1 cellular context compared by ENCODE assay signal in genomic region chr2:201901770-201902169, GRCh38.
A peak's percentile ranks its signal among the peaks of the same experiment; 100 is the strongest.
TF ChIP-seq lines count a peak whose summit lies in the region.

No MANE protein-coding gene starts in this region.

TF ChIP-seq in K562, 482 proteins besides CTCF, POLR2A, EP300 and RAD21 (continued from another document and continues in another):
- TF ChIP-seq, protein P1, sequence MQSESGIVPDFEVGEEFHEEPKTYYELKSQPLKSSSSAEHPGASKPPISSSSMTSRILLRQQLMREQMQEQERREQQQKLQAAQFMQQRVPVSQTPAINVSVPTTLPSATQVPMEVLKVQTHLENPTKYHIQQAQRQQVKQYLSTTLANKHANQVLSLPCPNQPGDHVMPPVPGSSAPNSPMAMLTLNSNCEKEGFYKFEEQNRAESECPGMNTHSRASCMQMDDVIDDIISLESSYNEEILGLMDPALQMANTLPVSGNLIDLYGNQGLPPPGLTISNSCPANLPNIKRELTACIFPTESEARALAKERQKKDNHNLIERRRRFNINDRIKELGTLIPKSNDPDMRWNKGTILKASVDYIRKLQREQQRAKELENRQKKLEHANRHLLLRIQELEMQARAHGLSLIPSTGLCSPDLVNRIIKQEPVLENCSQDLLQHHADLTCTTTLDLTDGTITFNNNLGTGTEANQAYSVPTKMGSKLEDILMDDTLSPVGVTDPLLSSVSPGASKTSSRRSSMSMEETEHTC (IDR thresholded peaks at IDR 0.05) = peak; percentile 95
- no peak for TF ChIP-seq ZNF518B (CRISPR knock-in tag; IDR thresholded peaks at IDR 0.05)
- no peak for TF ChIP-seq NELFE (IDR thresholded peaks at IDR 0.05; ENCODE audit: insufficient read depth, insufficient read length)
- TF ChIP-seq ZNF143 (CRISPR knock-in tag; IDR thresholded peaks at IDR 0.05) = no peak
- TF ChIP-seq JUNB (CRISPR knock-in tag; conservative IDR thresholded peaks at IDR 0.05) = no peak
- TF ChIP-seq ZNF436 (CRISPR knock-in tag; IDR thresholded peaks at IDR 0.05) = no peak
- TF ChIP-seq STAG1 (CRISPR knock-in tag; IDR thresholded peaks at IDR 0.05; ENCODE audit: borderline replicate concordance) = no peak
- TF ChIP-seq ZNF212 (CRISPR knock-in tag; IDR thresholded peaks at IDR 0.05) = no peak
- peak; percentile 74 to 85; a peak in 3 of 4 replicates for TF ChIP-seq FOXK2 (conservative IDR thresholded peaks at IDR 0.05 in 1 of 2, IDR thresholded peaks at IDR 0.05 in 1 of 2; ENCODE audit: low read depth in 2 of 2)
- peak; percentile 79; the same call in 1 of the 2 replicates for TF ChIP-seq RNF2 (IDR thresholded peaks at IDR 0.05)
- TF ChIP-seq JUND (IDR thresholded peaks at IDR 0.05; ENCODE audit: borderline replicate concordance, low read depth, low read length) = peak; percentile 61; the same call in 1 of the 2 replicates
- TF ChIP-seq JUND (tag; IDR thresholded peaks at IDR 0.05; ENCODE audit: borderline replicate concordance, low read depth, low read length) = no peak; the same call in 2 of the 3 replicates
- no peak for TF ChIP-seq ELF1 (tag; IDR thresholded peaks at IDR 0.05)
- peak; percentile 73 for TF ChIP-seq NCOA1 (IDR thresholded peaks at IDR 0.05; ENCODE audit: low read depth)
- TF ChIP-seq TEAD1 (CRISPR knock-in tag; IDR thresholded peaks at IDR 0.05) = peak in 1 of 2 experiments; percentile 53; a peak in 1 of 4 replicates
- TF ChIP-seq SMAD4 (CRISPR knock-in tag; conservative IDR thresholded peaks at IDR 0.05) = peak; percentile 77
- peak; percentile 27; the same call in 1 of the 2 replicates for TF ChIP-seq EP400 (IDR thresholded peaks at IDR 0.05)
- TF ChIP-seq NFIC (IDR thresholded peaks at IDR 0.05) = peak; percentile 84
- no peak for TF ChIP-seq NONO (IDR thresholded peaks at IDR 0.05; ENCODE audit: low read depth in 2 of 2, low read length in 1 of 2)
- no peak for TF ChIP-seq PRMT5 (CRISPR knock-in tag; IDR thresholded peaks at IDR 0.05)
- TF ChIP-seq TSC22D4 (tag; IDR thresholded peaks at IDR 0.05) = no peak
- no peak for TF ChIP-seq NUFIP1 (IDR thresholded peaks at IDR 0.05; ENCODE audit: partially characterized antibody)
- TF ChIP-seq, protein P2, sequence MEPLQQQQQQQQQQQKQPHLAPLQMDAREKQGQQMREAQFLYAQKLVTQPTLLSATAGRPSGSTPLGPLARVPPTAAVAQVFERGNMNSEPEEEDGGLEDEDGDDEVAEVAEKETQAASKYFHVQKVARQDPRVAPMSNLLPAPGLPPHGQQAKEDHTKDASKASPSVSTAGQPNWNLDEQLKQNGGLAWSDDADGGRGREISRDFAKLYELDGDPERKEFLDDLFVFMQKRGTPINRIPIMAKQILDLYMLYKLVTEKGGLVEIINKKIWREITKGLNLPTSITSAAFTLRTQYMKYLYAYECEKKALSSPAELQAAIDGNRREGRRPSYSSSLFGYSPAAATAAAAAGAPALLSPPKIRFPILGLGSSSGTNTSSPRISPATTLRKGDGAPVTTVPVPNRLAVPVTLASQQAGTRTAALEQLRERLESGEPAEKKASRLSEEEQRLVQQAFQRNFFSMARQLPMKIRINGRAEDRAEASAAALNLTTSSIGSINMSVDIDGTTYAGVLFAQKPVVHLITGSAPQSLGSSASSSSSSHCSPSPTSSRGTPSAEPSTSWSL (CRISPR knock-in tag; IDR thresholded peaks at IDR 0.05; ENCODE audit: borderline replicate concordance) = no peak
- no peak for TF ChIP-seq U2AF1 (optimal IDR thresholded peaks at IDR 0.05; ENCODE audit: low read depth, low read length)
- TF ChIP-seq HDAC3 (IDR thresholded peaks at IDR 0.05; ENCODE audit: borderline replicate concordance, partially characterized antibody) = peak; percentile 80
- TF ChIP-seq KDM1A (IDR thresholded peaks at IDR 0.05) = peak; percentile 77 to 83
- TF ChIP-seq SMARCA4 (IDR thresholded peaks at IDR 0.05) = peak; percentile 94
- TF ChIP-seq CREB3L1 (IDR thresholded peaks at IDR 0.05; ENCODE audit: borderline replicate concordance, low read depth) = 0 out of 2 replicates have a peak, but pooled peaks have one; percentile 40
- TF ChIP-seq PHF8 (IDR thresholded peaks at IDR 0.05; ENCODE audit: borderline replicate concordance, low read length) = no peak
- no peak for TF ChIP-seq ZNF655 (CRISPR knock-in tag; IDR thresholded peaks at IDR 0.05)
- TF ChIP-seq, protein P3, sequence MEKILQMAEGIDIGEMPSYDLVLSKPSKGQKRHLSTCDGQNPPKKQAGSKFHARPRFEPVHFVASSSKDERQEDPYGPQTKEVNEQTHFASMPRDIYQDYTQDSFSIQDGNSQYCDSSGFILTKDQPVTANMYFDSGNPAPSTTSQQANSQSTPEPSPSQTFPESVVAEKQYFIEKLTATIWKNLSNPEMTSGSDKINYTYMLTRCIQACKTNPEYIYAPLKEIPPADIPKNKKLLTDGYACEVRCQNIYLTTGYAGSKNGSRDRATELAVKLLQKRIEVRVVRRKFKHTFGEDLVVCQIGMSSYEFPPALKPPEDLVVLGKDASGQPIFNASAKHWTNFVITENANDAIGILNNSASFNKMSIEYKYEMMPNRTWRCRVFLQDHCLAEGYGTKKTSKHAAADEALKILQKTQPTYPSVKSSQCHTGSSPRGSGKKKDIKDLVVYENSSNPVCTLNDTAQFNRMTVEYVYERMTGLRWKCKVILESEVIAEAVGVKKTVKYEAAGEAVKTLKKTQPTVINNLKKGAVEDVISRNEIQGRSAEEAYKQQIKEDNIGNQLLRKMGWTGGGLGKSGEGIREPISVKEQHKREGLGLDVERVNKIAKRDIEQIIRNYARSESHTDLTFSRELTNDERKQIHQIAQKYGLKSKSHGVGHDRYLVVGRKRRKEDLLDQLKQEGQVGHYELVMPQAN (IDR thresholded peaks at IDR 0.05; ENCODE audit: borderline replicate concordance) = peak; percentile 45; the same call in 1 of the 2 replicates
- TF ChIP-seq, protein P4, sequence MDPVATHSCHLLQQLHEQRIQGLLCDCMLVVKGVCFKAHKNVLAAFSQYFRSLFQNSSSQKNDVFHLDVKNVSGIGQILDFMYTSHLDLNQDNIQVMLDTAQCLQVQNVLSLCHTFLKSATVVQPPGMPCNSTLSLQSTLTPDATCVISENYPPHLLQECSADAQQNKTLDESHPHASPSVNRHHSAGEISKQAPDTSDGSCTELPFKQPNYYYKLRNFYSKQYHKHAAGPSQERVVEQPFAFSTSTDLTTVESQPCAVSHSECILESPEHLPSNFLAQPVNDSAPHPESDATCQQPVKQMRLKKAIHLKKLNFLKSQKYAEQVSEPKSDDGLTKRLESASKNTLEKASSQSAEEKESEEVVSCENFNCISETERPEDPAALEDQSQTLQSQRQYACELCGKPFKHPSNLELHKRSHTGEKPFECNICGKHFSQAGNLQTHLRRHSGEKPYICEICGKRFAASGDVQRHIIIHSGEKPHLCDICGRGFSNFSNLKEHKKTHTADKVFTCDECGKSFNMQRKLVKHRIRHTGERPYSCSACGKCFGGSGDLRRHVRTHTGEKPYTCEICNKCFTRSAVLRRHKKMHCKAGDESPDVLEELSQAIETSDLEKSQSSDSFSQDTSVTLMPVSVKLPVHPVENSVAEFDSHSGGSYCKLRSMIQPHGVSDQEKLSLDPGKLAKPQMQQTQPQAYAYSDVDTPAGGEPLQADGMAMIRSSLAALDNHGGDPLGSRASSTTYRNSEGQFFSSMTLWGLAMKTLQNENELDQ (CRISPR knock-in tag; IDR thresholded peaks at IDR 0.05; ENCODE audit: borderline replicate concordance) = no peak
- TF ChIP-seq CBX2 (IDR thresholded peaks at IDR 0.05; ENCODE audit: insufficient read depth, low read length, poor library complexity, severe bottlenecking) = no peak
- no peak for TF ChIP-seq XRCC5 (IDR thresholded peaks at IDR 0.05; ENCODE audit: low read depth, low read length)
- TF ChIP-seq CTBP1 (IDR thresholded peaks at IDR 0.05; ENCODE audit: borderline replicate concordance) = peak; percentile 78
- TF ChIP-seq, protein P5, sequence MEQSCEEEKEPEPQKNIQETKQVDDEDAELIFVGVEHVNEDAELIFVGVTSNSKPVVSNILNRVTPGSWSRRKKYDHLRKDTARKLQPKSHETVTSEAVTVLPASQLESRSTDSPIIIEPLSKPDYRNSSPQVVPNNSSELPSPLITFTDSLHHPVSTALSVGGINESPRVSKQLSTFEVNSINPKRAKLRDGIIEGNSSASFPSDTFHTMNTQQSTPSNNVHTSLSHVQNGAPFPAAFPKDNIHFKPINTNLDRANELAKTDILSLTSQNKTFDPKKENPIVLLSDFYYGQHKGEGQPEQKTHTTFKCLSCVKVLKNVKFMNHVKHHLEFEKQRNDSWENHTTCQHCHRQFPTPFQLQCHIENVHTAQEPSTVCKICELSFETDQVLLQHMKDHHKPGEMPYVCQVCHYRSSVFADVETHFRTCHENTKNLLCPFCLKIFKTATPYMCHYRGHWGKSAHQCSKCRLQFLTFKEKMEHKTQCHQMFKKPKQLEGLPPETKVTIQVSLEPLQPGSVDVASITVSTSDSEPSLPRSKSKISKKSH (CRISPR knock-in tag; IDR thresholded peaks at IDR 0.05) = no peak
- TF ChIP-seq BHLHE40 (IDR thresholded peaks at IDR 0.05; ENCODE audit: low read length) = peak; percentile 96
- no peak for TF ChIP-seq STAT5B (CRISPR knock-in tag; IDR thresholded peaks at IDR 0.05)
- no peak for TF ChIP-seq ZNF398 (CRISPR knock-in tag; IDR thresholded peaks at IDR 0.05)
- TF ChIP-seq, protein P6, sequence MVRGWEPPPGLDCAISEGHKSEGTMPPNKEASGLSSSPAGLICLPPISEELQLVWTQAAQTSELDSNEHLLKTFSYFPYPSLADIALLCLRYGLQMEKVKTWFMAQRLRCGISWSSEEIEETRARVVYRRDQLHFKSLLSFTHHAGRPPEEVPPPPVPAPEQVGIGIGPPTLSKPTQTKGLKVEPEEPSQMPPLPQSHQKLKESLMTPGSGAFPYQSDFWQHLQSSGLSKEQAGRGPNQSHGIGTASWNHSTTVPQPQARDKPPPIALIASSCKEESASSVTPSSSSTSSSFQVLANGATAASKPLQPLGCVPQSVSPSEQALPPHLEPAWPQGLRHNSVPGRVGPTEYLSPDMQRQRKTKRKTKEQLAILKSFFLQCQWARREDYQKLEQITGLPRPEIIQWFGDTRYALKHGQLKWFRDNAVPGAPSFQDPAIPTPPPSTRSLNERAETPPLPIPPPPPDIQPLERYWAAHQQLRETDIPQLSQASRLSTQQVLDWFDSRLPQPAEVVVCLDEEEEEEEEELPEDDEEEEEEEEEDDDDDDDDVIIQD (CRISPR knock-in tag; IDR thresholded peaks at IDR 0.05) = no peak
- no peak for TF ChIP-seq ZBTB8A (IDR thresholded peaks at IDR 0.05; ENCODE audit: partially characterized antibody)
- peak; percentile 60 for TF ChIP-seq CEBPB (tag; IDR thresholded peaks at IDR 0.05)
- peak; percentile 42; the same call in 1 of the 2 replicates for TF ChIP-seq TCF7 (IDR thresholded peaks at IDR 0.05; ENCODE audit: borderline replicate concordance)
- TF ChIP-seq STAT5A (IDR thresholded peaks at IDR 0.05; ENCODE audit: borderline replicate concordance, low read length) = peak; percentile 86
